In genomic region chr7:90749262-90749661, GRCh38 we compare ENCODE assay signal across 1 cellular context.
TF ChIP-seq lines count a peak whose summit lies in the region.

No MANE protein-coding gene starts in this region.

TF ChIP-seq in H1, 55 proteins besides CTCF, POLR2A, EP300 and RAD21 (continued from another document):
- no peak for TF ChIP-seq POU5F1 (IDR thresholded peaks at IDR 0.05; ENCODE audit: low read depth, low read length)
- TF ChIP-seq HDAC6 (IDR thresholded peaks at IDR 0.05; ENCODE audit: low read depth, low read length): no peak
- TF ChIP-seq TCF12 (IDR thresholded peaks at IDR 0.05; ENCODE audit: low read depth, low read length): no peak
